ENCODE assay signal across 1 cellular context in the genomic region with DNA sequence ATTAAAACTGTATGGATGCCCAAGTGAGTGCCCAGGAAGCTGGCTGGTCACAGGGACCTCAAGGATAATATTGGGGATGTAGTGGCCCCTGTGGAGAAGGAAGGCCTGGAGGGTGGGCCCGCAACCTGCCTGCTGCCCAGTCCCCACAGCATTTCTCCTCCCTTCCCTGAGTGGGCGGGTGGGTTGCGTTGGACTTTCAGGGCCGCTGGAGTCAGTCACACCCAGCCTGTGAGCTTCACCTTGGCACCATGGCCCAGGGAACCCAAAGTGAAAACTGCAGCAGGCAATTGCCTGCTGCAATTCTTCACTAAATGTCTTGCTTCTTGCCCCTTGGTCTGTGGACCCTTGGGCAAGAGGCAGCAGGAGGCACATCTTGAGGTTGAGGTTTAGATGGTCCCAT.
TF ChIP-seq lines count a peak whose summit lies in the region.

No MANE protein-coding gene starts in this region.

TF ChIP-seq in GM23338, 12 proteins besides CTCF, POLR2A, EP300 and RAD21 (continued from another document):
- TF ChIP-seq, protein P1, sequence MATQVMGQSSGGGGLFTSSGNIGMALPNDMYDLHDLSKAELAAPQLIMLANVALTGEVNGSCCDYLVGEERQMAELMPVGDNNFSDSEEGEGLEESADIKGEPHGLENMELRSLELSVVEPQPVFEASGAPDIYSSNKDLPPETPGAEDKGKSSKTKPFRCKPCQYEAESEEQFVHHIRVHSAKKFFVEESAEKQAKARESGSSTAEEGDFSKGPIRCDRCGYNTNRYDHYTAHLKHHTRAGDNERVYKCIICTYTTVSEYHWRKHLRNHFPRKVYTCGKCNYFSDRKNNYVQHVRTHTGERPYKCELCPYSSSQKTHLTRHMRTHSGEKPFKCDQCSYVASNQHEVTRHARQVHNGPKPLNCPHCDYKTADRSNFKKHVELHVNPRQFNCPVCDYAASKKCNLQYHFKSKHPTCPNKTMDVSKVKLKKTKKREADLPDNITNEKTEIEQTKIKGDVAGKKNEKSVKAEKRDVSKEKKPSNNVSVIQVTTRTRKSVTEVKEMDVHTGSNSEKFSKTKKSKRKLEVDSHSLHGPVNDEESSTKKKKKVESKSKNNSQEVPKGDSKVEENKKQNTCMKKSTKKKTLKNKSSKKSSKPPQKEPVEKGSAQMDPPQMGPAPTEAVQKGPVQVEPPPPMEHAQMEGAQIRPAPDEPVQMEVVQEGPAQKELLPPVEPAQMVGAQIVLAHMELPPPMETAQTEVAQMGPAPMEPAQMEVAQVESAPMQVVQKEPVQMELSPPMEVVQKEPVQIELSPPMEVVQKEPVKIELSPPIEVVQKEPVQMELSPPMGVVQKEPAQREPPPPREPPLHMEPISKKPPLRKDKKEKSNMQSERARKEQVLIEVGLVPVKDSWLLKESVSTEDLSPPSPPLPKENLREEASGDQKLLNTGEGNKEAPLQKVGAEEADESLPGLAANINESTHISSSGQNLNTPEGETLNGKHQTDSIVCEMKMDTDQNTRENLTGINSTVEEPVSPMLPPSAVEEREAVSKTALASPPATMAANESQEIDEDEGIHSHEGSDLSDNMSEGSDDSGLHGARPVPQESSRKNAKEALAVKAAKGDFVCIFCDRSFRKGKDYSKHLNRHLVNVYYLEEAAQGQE (IDR thresholded peaks at IDR 0.05; ENCODE audit: unreplicated experiment) = no peak
TF ChIP-seq in GM23338: peak in this region for 0.
